1 cellular context compared by ENCODE assay signal in the genomic region with DNA sequence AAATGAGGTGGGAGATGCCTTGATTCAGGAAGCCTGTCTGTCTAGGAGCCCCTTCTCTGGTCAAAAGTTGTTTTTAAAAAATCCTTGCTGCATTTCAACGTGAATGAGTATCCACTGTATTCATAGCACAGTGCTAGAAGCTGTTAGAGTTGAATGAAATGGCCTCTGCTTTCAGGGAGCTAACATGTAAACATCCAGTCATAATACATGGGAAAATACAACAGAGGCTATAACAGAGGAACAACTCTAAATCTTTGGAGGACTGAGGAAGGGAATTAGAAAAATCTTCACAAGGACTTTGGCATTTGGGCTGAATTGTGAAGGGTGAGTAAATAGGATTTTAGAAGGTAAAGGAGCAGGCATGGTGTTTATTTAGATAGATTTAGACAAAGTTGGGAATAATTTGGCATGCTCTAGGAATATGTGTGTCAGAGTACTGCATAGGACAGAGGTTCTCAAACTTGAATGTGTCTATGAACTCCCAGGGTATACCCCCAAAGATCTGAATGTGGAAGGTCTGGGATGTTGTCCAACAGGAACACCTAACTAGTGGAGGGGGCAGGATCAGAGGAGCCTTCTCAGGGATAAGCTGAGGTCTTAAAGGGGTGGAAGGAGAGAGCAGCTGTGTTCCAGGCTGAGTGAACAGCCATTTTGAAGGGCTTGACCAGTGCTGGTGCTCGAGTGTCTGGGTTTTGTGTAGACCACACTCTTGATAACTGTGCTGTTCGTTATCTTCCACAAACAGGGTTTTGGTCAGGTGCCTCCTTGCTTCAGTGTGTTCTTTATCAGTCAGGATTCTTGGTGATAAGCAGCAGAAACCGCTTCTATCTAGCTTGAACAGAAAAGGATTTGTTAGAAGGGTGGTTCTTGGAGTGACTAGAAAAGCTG.
TF ChIP-seq lines count a peak whose summit lies in the region.

No MANE protein-coding gene starts in this region.

TF ChIP-seq in GM12878, 131 proteins besides CTCF, POLR2A, EP300 and RAD21:
- 0 out of 2 replicates have a peak, but pooled peaks have one; percentile 30 for TF ChIP-seq YY1 (IDR thresholded peaks at IDR 0.05; ENCODE audit: low read depth, low read length)
- TF ChIP-seq IRF4 (IDR thresholded peaks at IDR 0.05; ENCODE audit: low read depth, low read length): no peak
